Comparison of ENCODE assay signal across 19 cellular contexts in the genomic region with DNA sequence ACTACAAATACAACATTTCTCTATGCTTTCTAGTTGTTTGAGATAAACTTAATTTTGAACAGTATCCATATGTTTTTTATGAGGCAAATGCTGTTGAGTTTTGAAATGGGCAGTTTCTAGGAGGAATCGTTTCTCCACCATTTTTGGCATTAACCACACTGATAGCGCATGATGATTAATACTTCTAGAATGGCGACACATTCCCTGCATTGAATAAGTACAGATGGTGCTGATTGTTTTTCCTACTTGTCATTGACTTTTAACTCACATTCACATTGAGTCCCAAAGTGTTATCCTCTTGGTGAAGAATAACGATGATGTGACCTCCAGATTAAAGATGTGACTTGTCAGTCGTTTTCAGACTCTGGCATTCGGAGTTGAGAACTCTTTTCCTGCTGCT. TPM values are rescaled to one million over a fixed set of nuclear protein-coding genes. Genes with fewer than 3 reads are reported as not detected.
A peak's percentile ranks its signal among the peaks of the same experiment; 100 is the strongest.
DNase-seq lines count a peak whose midpoint lies in the region; TF ChIP-seq lines count a peak whose summit lies in the region.
"Had no signal": no experiment of that assay in that cellular context is flagged by ENCODE, and none has a peak within 500 bp of the region (broad histone marks: within the 10 kb centered on the region; RNA-seq: fewer than 3 reads in every experiment).

No MANE protein-coding gene starts in this region.

- H3K27me3 ChIP-seq in breast epithelium (no peaks in the 10 kb centered on the region), MG63 (no peaks in the 10 kb centered on the region), Caco-2 (replicated peaks; ENCODE audit: control insufficient read depth, insufficient read depth, low read length) (no peaks in the 10 kb centered on the region)
- H3K27me3 ChIP-seq: neural progenitor cell, tibial nerve had no signal

- H3K9me3 ChIP-seq in breast epithelium: no peaks in the 10 kb centered on the region
- no peaks in the 10 kb centered on the region for H3K9me3 ChIP-seq in MG63
- no peaks in the 10 kb centered on the region; the same call in 1 of the 2 replicates for H3K9me3 ChIP-seq in Caco-2
- H3K9me3 ChIP-seq: tibial nerve had no signal

- no peak for TF ChIP-seq POLR2A in breast epithelium (IDR thresholded peaks at IDR 0.05)

- CTCF ChIA-PET in MCF 10A (lab: Yijun Ruan, JAX) (interaction anchor here (0.5 kb wide), 1 partner anchor 165 kb away, joined by 4 read pairs; no protein-coding TSS in a partner anchor), Caco-2 (lab: Charles Lee) (no interaction called here)

- H3K4me3 Mint-ChIP-seq in MCF 10A (ENCODE audit: unreplicated experiment) (no peak overlapping the region), Caco-2 (ENCODE audit: unreplicated experiment) (no peak overlapping the region)
- H3K4me3 Mint-ChIP-seq: activated naive CD8-positive, alpha-beta T cell treated with anti-CD3 and anti-CD28 coated beads for 36 hours; activated T-cell treated with anti-CD3 and anti-CD28 coated beads, Interleukin-2, amount 50 U/mL, for 4 hours; immature natural killer cell; neural progenitor cell had no signal

- H3K4me3 ChIP-seq in breast epithelium (no peak overlapping the region), MG63 (no peak overlapping the region), Caco-2 (ENCODE audit: low read depth, low read length) (no peak overlapping the region)
- H3K4me3 ChIP-seq: neural progenitor cell, tibial nerve had no signal

- H3K27me3 Mint-ChIP-seq in MCF 10A (ENCODE audit: insufficient read depth, unreplicated experiment): peaks cover 25% of the 10 kb centered on the region
- H3K27me3 Mint-ChIP-seq in Caco-2 (ENCODE audit: insufficient read depth, unreplicated experiment): peaks cover 2% of the 10 kb centered on the region

- no peaks in the 10 kb centered on the region for H3K4me1 ChIP-seq in breast epithelium
- peaks cover 32% of the 10 kb centered on the region for H3K4me1 ChIP-seq in Caco-2
- H3K4me1 ChIP-seq: tibial nerve had no signal

- no peak overlapping the region for H3K27ac ChIP-seq in breast epithelium
- H3K27ac ChIP-seq in VCaP: peak overlapping the region; percentile 80; the same call in 1 of the 2 replicates
- H3K27ac ChIP-seq: neural progenitor cell, tibial nerve had no signal

- no peak for TF ChIP-seq CTCF in MCF 10A (IDR thresholded peaks at IDR 0.05; ENCODE audit: unreplicated experiment)
- no peak for TF ChIP-seq CTCF in breast epithelium (IDR thresholded peaks at IDR 0.05)
- no peak for TF ChIP-seq CTCF in VCaP (conservative IDR thresholded peaks at IDR 0.05)
- no peak for TF ChIP-seq CTCF in Caco-2 (IDR thresholded peaks at IDR 0.05; ENCODE audit: insufficient read depth in 1 of 2, low read depth in 1 of 2, low read length in 1 of 2, severe bottlenecking in 1 of 2, unreplicated experiment in 1 of 2)

- H3K27ac Mint-ChIP-seq in MCF 10A (ENCODE audit: low read depth, unreplicated experiment) (no peak overlapping the region), Caco-2 (ENCODE audit: unreplicated experiment) (no peak overlapping the region)
- H3K27ac Mint-ChIP-seq: activated naive CD8-positive, alpha-beta T cell treated with anti-CD3 and anti-CD28 coated beads for 36 hours; immature natural killer cell; neural progenitor cell had no signal

- H3K4me1 Mint-ChIP-seq in MCF 10A (ENCODE audit: insufficient read depth, unreplicated experiment): peaks cover 21% of the 10 kb centered on the region
- H3K4me1 Mint-ChIP-seq in Caco-2 (ENCODE audit: low read depth, unreplicated experiment): peaks cover 36% of the 10 kb centered on the region
- H3K4me1 Mint-ChIP-seq: activated naive CD8-positive, alpha-beta T cell treated with anti-CD3 and anti-CD28 coated beads for 36 hours; immature natural killer cell had no signal

- BruUV-seq in MCF 10A (replicated peaks; lab: Mats Ljungman, UMichigan) (no TSS peak), Caco-2 (replicated peaks; lab: Mats Ljungman, UMichigan) (no TSS peak)

- DNase-seq in MCF 10A (ENCODE audit: unreplicated experiment) (peak; percentile 52), breast epithelium (ENCODE audit: low spot score in 2 of 2) (no peak), glomerular visceral epithelial cell (ENCODE audit: extremely low spot score) (peak; percentile 33), MG63 (no peak), HK-2 (ENCODE audit: unreplicated experiment) (no peak), Caco-2 (no peak), NCI-H510A treated with DMSO at 0.1 percent for 48 hours (lab: John Stamatoyannopoulos, UW) (no peak)
- DNase-seq: activated CD4-positive, alpha-beta T cell treated with anti-CD3 and anti-CD28 coated beads, Interleukin-2, amount 50 U/mL, for 48 hours; activated naive CD8-positive, alpha-beta T cell treated with anti-CD3 and anti-CD28 coated beads for 36 hours; activated T-cell treated with anti-CD3 and anti-CD28 coated beads, Interleukin-2, amount 50 U/mL, for 4 hours; immature natural killer cell; NCI-H1694 treated with DMSO at 0.1 percent for 48 hours; NCI-H526; stimulated activated CD4-positive, alpha-beta T cell treated with anti-CD3 and anti-CD28 coated beads, Interleukin-4, amount 100 ng/mL, for 4 hours had no signal

- H3K9me3 Mint-ChIP-seq in MCF 10A (ENCODE audit: unreplicated experiment) (no peaks in the 10 kb centered on the region), Caco-2 (ENCODE audit: unreplicated experiment) (peaks cover 10% of the 10 kb centered on the region)
- H3K9me3 Mint-ChIP-seq: activated naive CD8-positive, alpha-beta T cell treated with anti-CD3 and anti-CD28 coated beads for 36 hours; activated T-cell treated with anti-CD3 and anti-CD28 coated beads, Interleukin-2, amount 50 U/mL, for 4 hours; neural progenitor cell had no signal

- no peaks in the 10 kb centered on the region for H3K36me3 ChIP-seq in breast epithelium
- no peaks in the 10 kb centered on the region for H3K36me3 ChIP-seq in MG63
- no peaks in the 10 kb centered on the region for H3K36me3 ChIP-seq in Caco-2 (ENCODE audit: control insufficient read depth, insufficient read depth, low read length)
- H3K36me3 ChIP-seq: neural progenitor cell, tibial nerve had no signal

- POLR2A ChIA-PET in MCF 10A (lab: Yijun Ruan, JAX): interaction anchor here (0.9 to 1.0 kb wide), 2 partner anchors 8 to 110 kb away, joined by 3 read pairs; no protein-coding TSS in a partner anchor
- POLR2A ChIA-PET in Caco-2 (lab: Charles Lee): no interaction called here

- intact Hi-C loops in MCF 10A (cut with micrococcal nuclease) (no loop called here), breast epithelium (cut with DNase I; ENCODE audit: low total_unique reads) (no loop called here), Caco-2 (cut with micrococcal nuclease; ENCODE audit: unreplicated experiment) (no loop called here)

- H3K36me3 Mint-ChIP-seq in MCF 10A (ENCODE audit: insufficient read depth, unreplicated experiment): peaks cover 5% of the 10 kb centered on the region
- H3K36me3 Mint-ChIP-seq in Caco-2 (ENCODE audit: insufficient read depth, unreplicated experiment): no peaks in the 10 kb centered on the region
- H3K36me3 Mint-ChIP-seq: activated naive CD8-positive, alpha-beta T cell treated with anti-CD3 and anti-CD28 coated beads for 36 hours; immature natural killer cell; neural progenitor cell had no signal

RNA-seq across cellular contexts. Expression of a gene that starts 6.5 kb away (rescaled TPM):
- total RNA-seq in MCF 10A (2022) (not detected in 2 replicates), breast epithelium (1 to 10 TPM in 1 of 3 donors, not detected in 2; 1.3 TPM), Caco-2 (2022) (not detected in 2 replicates)
- total RNA-seq in MG63 (2014; rRNA removed; shearing (Covaris generic); ENCODE audit: low replicate concordance): not detected in 2 replicates
- total RNA-seq: activated naive CD8-positive, alpha-beta T cell treated with anti-CD3 and anti-CD28 coated beads for 36 hours; activated T-cell treated with anti-CD3 and anti-CD28 coated beads, Interleukin-2, amount 50 U/mL, for 4 hours; glomerular endothelial cell had no signal

RNA-seq across cellular contexts. Expression of a gene that starts 47.8 kb away (rescaled TPM):
- total RNA-seq in MCF 10A (2022) (not detected in 2 replicates), breast epithelium (not detected), Caco-2 (2022) (not detected in 2 replicates)
- total RNA-seq in MG63 (2014; rRNA removed; shearing (Covaris generic); ENCODE audit: low replicate concordance): not detected in 2 replicates
- total RNA-seq: activated naive CD8-positive, alpha-beta T cell treated with anti-CD3 and anti-CD28 coated beads for 36 hours; activated T-cell treated with anti-CD3 and anti-CD28 coated beads, Interleukin-2, amount 50 U/mL, for 4 hours; glomerular endothelial cell; sciatic nerve; tibial nerve had no signal

Comparison
In these comparisons a context has a peak if more than half of its experiments do, and no peak if none do; other contexts are left out.
1. DNase-seq: peak in MCF 10A (single experiment) and glomerular visceral epithelial cell (single experiment); none in breast epithelium (0 of 2), MG63 (single experiment), HK-2 (single experiment), Caco-2 (0 of 2) and NCI-H510A treated with DMSO at 0.1 percent for 48 hours (single experiment).